Comparison of ENCODE assay signal across 22 cellular contexts in genomic region chr19:5342573-5343201, GRCh38. TPM values are rescaled to one million over a fixed set of nuclear protein-coding genes. Genes with fewer than 3 reads are reported as not detected.
"Had no signal": no experiment of that assay in that cellular context is flagged by ENCODE, and none has a peak within 500 bp of the region (broad histone marks: within the 10 kb centered on the region; RNA-seq: fewer than 3 reads in every experiment).

No MANE protein-coding gene starts in this region.

- ATAC-seq: activated CD8-positive, alpha-beta memory T cell treated with anti-CD3 and anti-CD28 coated beads, Interleukin-2, amount 10 ng/mL, durations not matched to agents 7 days and 5 days; natural killer cell had no signal

- H3K36me3 Mint-ChIP-seq: activated naive CD8-positive, alpha-beta T cell treated with anti-CD3 and anti-CD28 coated beads, Interleukin-2, amount 10 ng/mL, durations not matched to agents 7 days and 5 days; natural killer cell had no signal

- H3K36me3 ChIP-seq: right atrium auricular region, transverse colon had no signal

- H3K27ac ChIP-seq: dorsolateral prefrontal cortex, right atrium auricular region, skin epidermis, transverse colon had no signal

- H3K9me3 Mint-ChIP-seq: activated CD4-positive, alpha-beta memory T cell treated with anti-CD3 and anti-CD28 coated beads, Interleukin-2, amount 10 ng/mL, durations not matched to agents 7 days and 5 days; activated naive CD8-positive, alpha-beta T cell treated with anti-CD3 and anti-CD28 coated beads, Interleukin-2, amount 10 ng/mL, durations not matched to agents 7 days and 5 days had no signal

- DNase-seq: activated CD4-positive, alpha-beta memory T cell treated with anti-CD3 and anti-CD28 coated beads, Interleukin-2, amount 10 ng/mL, durations not matched to agents 7 days and 5 days; activated CD4-positive, alpha-beta T cell treated with anti-CD3 and anti-CD28 coated beads for 48 hours; activated CD4-positive, CD25-positive, alpha-beta regulatory T cell; activated CD8-positive, alpha-beta memory T cell treated with anti-CD3 and anti-CD28 coated beads, Interleukin-2, amount 10 ng/mL, durations not matched to agents 7 days and 5 days; activated naive CD4-positive, alpha-beta T cell; activated naive CD8-positive, alpha-beta T cell treated with anti-CD3 and anti-CD28 coated beads, Interleukin-2, amount 10 ng/mL, durations not matched to agents 7 days and 5 days; amygdala; dorsolateral prefrontal cortex; foreskin melanocyte; glutamatergic neuron; hypothalamus; islet precursor cell; natural killer cell; occipital lobe; SW 1271; T-helper 2 cell; transverse colon had no signal

- H3K4me3 ChIP-seq: dorsolateral prefrontal cortex, lung, right atrium auricular region, skin epidermis, transverse colon had no signal

- H3K9me3 ChIP-seq: right atrium auricular region, transverse colon had no signal

- H3K27me3 ChIP-seq: dorsolateral prefrontal cortex had no signal

- H3K27ac Mint-ChIP-seq: activated CD4-positive, alpha-beta memory T cell treated with anti-CD3 and anti-CD28 coated beads, Interleukin-2, amount 10 ng/mL, durations not matched to agents 7 days and 5 days; activated CD8-positive, alpha-beta memory T cell treated with anti-CD3 and anti-CD28 coated beads, Interleukin-2, amount 10 ng/mL, durations not matched to agents 7 days and 5 days; activated naive CD8-positive, alpha-beta T cell treated with anti-CD3 and anti-CD28 coated beads, Interleukin-2, amount 10 ng/mL, durations not matched to agents 7 days and 5 days; stimulated activated naive CD8-positive, alpha-beta T cell treated with anti-CD3 and anti-CD28 coated beads, Interleukin-15, Interleukin-2, amounts not matched to agents 100 ng/mL and 50 ng/mL, for 24 hours had no signal

- FAIRE-seq: TTC549 had no signal

- H3K4me3 Mint-ChIP-seq: activated CD4-positive, alpha-beta memory T cell treated with anti-CD3 and anti-CD28 coated beads, Interleukin-2, amount 10 ng/mL, durations not matched to agents 7 days and 5 days; activated CD8-positive, alpha-beta memory T cell treated with anti-CD3 and anti-CD28 coated beads, Interleukin-2, amount 10 ng/mL, durations not matched to agents 7 days and 5 days; activated naive CD8-positive, alpha-beta T cell treated with anti-CD3 and anti-CD28 coated beads, Interleukin-2, amount 10 ng/mL, durations not matched to agents 7 days and 5 days; stimulated activated naive CD8-positive, alpha-beta T cell treated with anti-CD3 and anti-CD28 coated beads, Interleukin-15, Interleukin-2, amounts not matched to agents 100 ng/mL and 50 ng/mL, for 24 hours had no signal

RNA-seq across cellular contexts. Expression of gene PTPRS, which starts 2.1 kb away (rescaled TPM):
- total RNA-seq: activated CD4-positive, alpha-beta memory T cell treated with anti-CD3 and anti-CD28 coated beads, Interleukin-2, amount 10 ng/mL, durations not matched to agents 7 days and 5 days had no signal
